ENCODE assay signal across 20 cellular contexts in genomic region chr4:8702516-8703400, GRCh38.
DNase-seq lines count a peak whose midpoint lies in the region; ATAC-seq, FAIRE-seq and TF ChIP-seq lines count a peak whose summit lies in the region.
"Had no signal": no experiment of that assay in that cellular context is flagged by ENCODE, and none has a peak within 500 bp of the region (broad histone marks: within the 10 kb centered on the region; RNA-seq: fewer than 3 reads in every experiment).

No MANE protein-coding gene starts in this region.

- CTCF ChIA-PET in H1 (lab: Charles Lee; ENCODE audit: partially characterized antibody) = interaction anchor here (1.0 to 2.6 kb wide), 4 partner anchors 14 to 189 kb away, joined by 3 to 16 read pairs (median 4); no protein-coding TSS in a partner anchor
- CTCF ChIA-PET in activated CD4-positive, alpha-beta T cell treated with anti-CD3 and anti-CD28 coated beads for 36 hours (lab: Charles Lee) = no interaction called here

- H3K4me3 Mint-ChIP-seq in activated CD4-positive, alpha-beta T cell treated with anti-CD3 and anti-CD28 coated beads for 36 hours = no peak overlapping the region

- H4K5ac ChIP-seq in H1 (ENCODE audit: insufficient read length, low read depth, low read length) (no peak overlapping the region), mesendoderm (ENCODE audit: low read length) (no peak overlapping the region)

- H3K9ac ChIP-seq in H1 (replicated peaks in 1 of 4; ENCODE audit: extremely low read depth in 1 of 4, low read depth in 3 of 4, low read length in 3 of 4) (no peak overlapping the region), mesendoderm (ENCODE audit: low read length) (no peak overlapping the region)

- H2BK5ac ChIP-seq in H1 (ENCODE audit: low read depth, low read length) (no peak overlapping the region), mesendoderm (ENCODE audit: low read length) (no peak overlapping the region)

- intact Hi-C loops in cardiac septum (cut with DNase I) = no loop called here
- intact Hi-C loops in left cardiac atrium (cut with DNase I) = no loop called here
- intact Hi-C loops in posterior vena cava (cut with DNase I) = no loop called here
- intact Hi-C loops in upper lobe of right lung (cut with DNase I) = no loop called here
- intact Hi-C loops in activated CD4-positive, alpha-beta T cell treated with anti-CD3 and anti-CD28 coated beads for 36 hours (cut with DNase I, micrococcal nuclease) = no loop called here

- POLR2A ChIA-PET in H1 (lab: Charles Lee; ENCODE audit: partially characterized antibody) = no interaction called here
- POLR2A ChIA-PET in activated CD4-positive, alpha-beta T cell treated with anti-CD3 and anti-CD28 coated beads for 36 hours (lab: Charles Lee) = no interaction called here

- DNase-seq in cardiac septum (ENCODE audit: low spot score) = peak; percentile 70
- no peak for DNase-seq in left cardiac atrium
- DNase-seq in H1 (ENCODE audit: low read depth in 1 of 2, low spot score in 2 of 2) = peak in 1 of 2 experiments; percentile 40
- DNase-seq in posterior vena cava (ENCODE audit: low spot score) = peak; percentile 65
- DNase-seq in upper lobe of right lung = peak; percentile 37
- DNase-seq in mesendoderm = no peak
- no peak for DNase-seq in activated CD4-positive, alpha-beta T cell treated with anti-CD3 and anti-CD28 coated beads for 36 hours
- DNase-seq: C1 segment of cervical spinal cord, DMS79, IMR-90, NCI-H1417, NCI-H187, NCI-H2227 treated with DMSO at 0.1 percent for 48 hours, NCI-H524, NCI-H82, OCI-M1, SIG-M5 had no signal

- ATAC-seq in left cardiac atrium (no peak), upper lobe of right lung (no peak), HG02840 (IDR thresholded peaks at IDR 0.05; ENCODE audit: low FRiP score, unreplicated experiment) (no peak)
- no peak for ATAC-seq in activated CD4-positive, alpha-beta T cell treated with anti-CD3 and anti-CD28 coated beads for 36 hours

- TF ChIP-seq EP300 in H1 (IDR thresholded peaks at IDR 0.05; ENCODE audit: borderline replicate concordance in 1 of 2, low read depth in 2 of 2, low read length in 2 of 2) = no peak

- no peak overlapping the region for H3K27ac Mint-ChIP-seq in activated CD4-positive, alpha-beta T cell treated with anti-CD3 and anti-CD28 coated beads for 36 hours

- H4K91ac ChIP-seq in H1 (replicated peaks; ENCODE audit: insufficient read length, low read length) = no peak overlapping the region

- H3K27me3 ChIP-seq in H1 (replicated peaks in 1 of 4; ENCODE audit: control insufficient read depth in 3 of 4, extremely low read depth in 1 of 4, insufficient read depth in 3 of 4, low read length in 3 of 4) = no peaks in the 10 kb centered on the region
- peaks cover 44% of the 10 kb centered on the region for H3K27me3 ChIP-seq in upper lobe of right lung
- H3K27me3 ChIP-seq in mesendoderm (ENCODE audit: insufficient read depth, low read length, poor library complexity) = no peaks in the 10 kb centered on the region

- H2AFZ ChIP-seq in H1 (ENCODE audit: low read length) = no peak overlapping the region

- H3K4me3 ChIP-seq in H1 (ENCODE audit: extremely low read depth in 1 of 4, insufficient read depth in 2 of 4, low read depth in 3 of 4, low read length in 4 of 4) = no peak overlapping the region
- no peak overlapping the region for H3K4me3 ChIP-seq in upper lobe of right lung
- no peak overlapping the region for H3K4me3 ChIP-seq in mesendoderm (ENCODE audit: low read length)

- H3K4me1 ChIP-seq in H1 (replicated peaks in 1 of 4; ENCODE audit: control insufficient read depth in 3 of 4, insufficient read depth in 4 of 4, low read length in 3 of 4) = peaks cover 0 to 9% (median 2%) of the 10 kb centered on the region in 4 experiments; a peak in 5 of 7 replicates
- no peaks in the 10 kb centered on the region for H3K4me1 ChIP-seq in upper lobe of right lung
- no peaks in the 10 kb centered on the region for H3K4me1 ChIP-seq in mesendoderm (ENCODE audit: control insufficient read depth, low read depth, low read length)

- H2BK120ac ChIP-seq in H1 (replicated peaks; ENCODE audit: low read depth, low read length) (no peak overlapping the region), mesendoderm (ENCODE audit: low read depth, low read length) (no peak overlapping the region)

- no peaks in the 10 kb centered on the region for H3K9me3 Mint-ChIP-seq in activated CD4-positive, alpha-beta T cell treated with anti-CD3 and anti-CD28 coated beads for 36 hours (ENCODE audit: low read depth)

- H3K79me1 ChIP-seq in H1 (ENCODE audit: low read depth, low read length) (no peaks in the 10 kb centered on the region), mesendoderm (ENCODE audit: low read length) (no peaks in the 10 kb centered on the region)

- H3K23ac ChIP-seq in H1 (ENCODE audit: insufficient read length) (no peak overlapping the region), mesendoderm (ENCODE audit: low read length) (no peak overlapping the region)

- TF ChIP-seq CTCF in H1 (IDR thresholded peaks at IDR 0.05; ENCODE audit: control extremely low read depth in 1 of 3, insufficient read depth in 1 of 3, low read depth in 1 of 3, low read length in 3 of 3) (no peak), upper lobe of right lung (IDR thresholded peaks at IDR 0.05) (no peak)

- no peak overlapping the region for H2BK15ac ChIP-seq in H1 (ENCODE audit: low read length)
- no peak overlapping the region for H2BK15ac ChIP-seq in mesendoderm (replicated peaks; ENCODE audit: low read depth)

- 0 out of 2 replicates have a peak overlapping the region, but pooled peaks have one; percentile 3 for H2BK12ac ChIP-seq in H1 (ENCODE audit: low read depth, low read length)

- H3K4me1 Mint-ChIP-seq in activated CD4-positive, alpha-beta T cell treated with anti-CD3 and anti-CD28 coated beads for 36 hours = no peaks in the 10 kb centered on the region

- H4K8ac ChIP-seq in H1 (ENCODE audit: extremely low read depth, insufficient read depth, low read length) (peak overlapping the region; percentile 60), mesendoderm (ENCODE audit: low read depth, low read length) (no peak overlapping the region)

- H3K4me2 ChIP-seq in H1 (ENCODE audit: insufficient read depth in 1 of 2, low read depth in 2 of 2, low read length in 2 of 2) = no peak overlapping the region
- H3K4me2 ChIP-seq in mesendoderm (ENCODE audit: low read length) = no peak overlapping the region

- H3K14ac ChIP-seq in H1 (ENCODE audit: insufficient read length) = no peak overlapping the region

- H3K56ac ChIP-seq in H1 (replicated peaks; ENCODE audit: insufficient read length, low read depth, low read length) = no peak overlapping the region
- H3K56ac ChIP-seq in mesendoderm (ENCODE audit: low read length) = no peak overlapping the region

- no peaks in the 10 kb centered on the region for H4K20me1 ChIP-seq in H1 (replicated peaks in 1 of 2; ENCODE audit: control insufficient read depth in 1 of 2, insufficient read depth in 2 of 2, low read length in 2 of 2)

- H3K9me3 ChIP-seq in H1 (ENCODE audit: insufficient read depth in 2 of 2, low read depth in 1 of 2, low read length in 1 of 2) = no peaks in the 10 kb centered on the region
- no peaks in the 10 kb centered on the region for H3K9me3 ChIP-seq in upper lobe of right lung

- no peaks in the 10 kb centered on the region for H3K36me3 Mint-ChIP-seq in activated CD4-positive, alpha-beta T cell treated with anti-CD3 and anti-CD28 coated beads for 36 hours (ENCODE audit: low read depth)

- no peak for FAIRE-seq in H1 (lab: Jason Lieb, UNC)
- FAIRE-seq: H54 had no signal

- H3K79me2 ChIP-seq in H1 (ENCODE audit: control insufficient read depth in 1 of 2, insufficient read depth in 2 of 2, low read length in 2 of 2) (no peaks in the 10 kb centered on the region), mesendoderm (ENCODE audit: control insufficient read depth, insufficient read depth, low read length) (no peaks in the 10 kb centered on the region)

- H3K4ac ChIP-seq in H1 (replicated peaks; ENCODE audit: insufficient read length, low read depth, low read length) (no peak overlapping the region), mesendoderm (ENCODE audit: low read depth, low read length) (no peak overlapping the region)

- WGBS in H1 (ENCODE audit: extremely low coverage in 1 of 2, insufficient coverage in 1 of 2, insufficient read length in 1 of 2, insufficient replicate concordance in 2 of 2, low coverage in 1 of 2, low lambda C conversion rate in 2 of 2, missing lambda C conversion rate in 1 of 2), 2 experiments = 92% methylated on average over 15 of the region's 15 CpGs; no CpG with 5 or more reads in 1 of the 2 experiments
- no CpG with 5 or more reads among the region's 15 CpGs for WGBS in mesendoderm (ENCODE audit: extremely low coverage, insufficient coverage, low lambda C conversion rate)

- no peak overlapping the region for H3K27ac ChIP-seq in H1 (ENCODE audit: low read depth, low read length)
- H3K27ac ChIP-seq in upper lobe of right lung = no peak overlapping the region
- H3K27ac ChIP-seq in mesendoderm (ENCODE audit: low read depth, low read length) = no peak overlapping the region
- H3K27ac ChIP-seq: HL-60 had no signal

- H2BK20ac ChIP-seq in H1 (ENCODE audit: low read length) = no peak overlapping the region; the same call in 1 of the 2 replicates

- H2AK5ac ChIP-seq in H1 (ENCODE audit: low read depth, low read length) (no peak overlapping the region), mesendoderm (ENCODE audit: low read length) (no peak overlapping the region)

- H3K36me3 ChIP-seq in H1 (ENCODE audit: control insufficient read depth in 2 of 4, insufficient read depth in 4 of 4, low read length in 3 of 4) (no peaks in the 10 kb centered on the region), upper lobe of right lung (no peaks in the 10 kb centered on the region), mesendoderm (ENCODE audit: control insufficient read depth, insufficient read depth, low read length) (no peaks in the 10 kb centered on the region)

- H3K18ac ChIP-seq in H1 (ENCODE audit: extremely low read depth, low read length) (no peak overlapping the region), mesendoderm (ENCODE audit: low read length) (no peak overlapping the region)

- no peak for TF ChIP-seq POLR2A in H1 (IDR thresholded peaks at IDR 0.05; ENCODE audit: control extremely low read depth in 1 of 2, low read depth in 2 of 2, low read length in 2 of 2)

- TF ChIP-seq RAD21 in H1 (IDR thresholded peaks at IDR 0.05 in 1 of 2, conservative IDR thresholded peaks at IDR 0.05 in 1 of 2; ENCODE audit: low read depth in 2 of 2, low read length in 2 of 2) = no peak

- no peaks in the 10 kb centered on the region for H3K27me3 Mint-ChIP-seq in activated CD4-positive, alpha-beta T cell treated with anti-CD3 and anti-CD28 coated beads for 36 hours

- no peaks in the 10 kb centered on the region for H3K23me2 ChIP-seq in H1 (ENCODE audit: low read depth, low read length)

TF ChIP-seq in H1, 55 proteins besides CTCF, POLR2A, EP300 and RAD21 (continues in another document):
- TF ChIP-seq SIN3A (conservative IDR thresholded peaks at IDR 0.05 in 1 of 2, IDR thresholded peaks at IDR 0.05 in 1 of 2; ENCODE audit: low read depth in 1 of 2, low read length in 2 of 2) (no peak), NANOG (IDR thresholded peaks at IDR 0.05; ENCODE audit: insufficient read depth, low read depth, low read length, poor library complexity, severe bottlenecking) (no peak), SIX5 (IDR thresholded peaks at IDR 0.05; ENCODE audit: low read depth, low read length) (no peak), KDM5A (IDR thresholded peaks at IDR 0.05; ENCODE audit: low read length) (no peak), GABPA (IDR thresholded peaks at IDR 0.05; ENCODE audit: borderline replicate concordance, insufficient read depth, low read length) (no peak)

Comparison
In these comparisons a context has a peak if more than half of its experiments do, and no peak if none do; other contexts are left out.
1. DNase-seq: peak in cardiac septum (single experiment), posterior vena cava (single experiment) and upper lobe of right lung (single experiment); none in left cardiac atrium (single experiment), mesendoderm (single experiment) and activated CD4-positive, alpha-beta T cell treated with anti-CD3 and anti-CD28 coated beads for 36 hours (single experiment).